1 cellular context compared by ENCODE assay signal in genomic region chr9:126983767-126984166, GRCh38.
TF ChIP-seq lines count a peak whose summit lies in the region.

No MANE protein-coding gene starts in this region.

TF ChIP-seq in K562, 482 proteins besides CTCF, POLR2A, EP300 and RAD21 (continued from another document):
- TF ChIP-seq PBX2 (CRISPR knock-in tag; IDR thresholded peaks at IDR 0.05; ENCODE audit: low read depth) (no peak), PBX2 (tag; conservative IDR thresholded peaks at IDR 0.05; ENCODE audit: low read depth) (peak; percentile 86), BHLHE40 (IDR thresholded peaks at IDR 0.05; ENCODE audit: low read length) (no peak), MEIS2 (IDR thresholded peaks at IDR 0.05; ENCODE audit: partially characterized antibody) (peak; percentile 80), PKNOX1 (IDR thresholded peaks at IDR 0.05) (peak; percentile 62)
